In the genomic region with DNA sequence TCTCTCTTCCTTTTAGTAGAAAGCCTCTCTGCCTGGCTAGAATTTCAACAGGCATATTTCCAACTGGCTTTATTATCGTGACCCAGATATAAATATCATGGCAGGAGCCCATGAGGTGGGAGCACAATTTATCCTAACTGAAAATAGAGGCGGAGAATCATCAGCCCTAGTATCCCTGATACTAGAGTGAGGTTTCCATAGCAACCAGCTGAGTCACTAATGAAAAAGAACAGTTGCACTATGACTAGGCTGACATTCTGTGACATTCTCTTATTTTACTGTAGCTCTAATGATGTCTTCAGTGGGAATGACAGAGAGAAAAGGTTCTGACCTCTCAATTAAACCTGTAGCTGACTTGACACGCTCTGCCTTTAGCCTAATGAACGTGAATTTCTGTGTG, we compare ENCODE assay signal across 8 cellular contexts.
DNase-seq lines count a peak whose midpoint lies in the region; ATAC-seq and TF ChIP-seq lines count a peak whose summit lies in the region.

No MANE protein-coding gene starts in this region.

- H3K4me1 ChIP-seq in OCI-LY3 (ENCODE audit: low read length) (peaks cover 12% of the 10 kb centered on the region), MM.1S (ENCODE audit: low read length) (peaks cover 5% of the 10 kb centered on the region; the same call in 1 of the 2 replicates)

- H3K36me3 ChIP-seq in OCI-LY3 (replicated peaks; ENCODE audit: low read depth, low read length) (no peaks in the 10 kb centered on the region), MM.1S (replicated peaks; ENCODE audit: insufficient read depth, low read length) (no peaks in the 10 kb centered on the region)

- TF ChIP-seq CTCF in OCI-LY3 (IDR thresholded peaks at IDR 0.05; ENCODE audit: low read depth, low read length), result no peak
- TF ChIP-seq CTCF in MM.1S (IDR thresholded peaks at IDR 0.05; ENCODE audit: low read length), result no peak
- TF ChIP-seq CTCF in natural killer cell (IDR thresholded peaks at IDR 0.05), result no peak

- H2AFZ ChIP-seq in OCI-LY3 (ENCODE audit: low read depth, low read length), result no peak overlapping the region
- H2AFZ ChIP-seq in MM.1S (ENCODE audit: low read length), result no peak overlapping the region

- no peaks in the 10 kb centered on the region for H3F3A ChIP-seq in MM.1S (ENCODE audit: insufficient read depth, low read length)

- H3K79me2 ChIP-seq in OCI-LY3 (ENCODE audit: low read length) (no peaks in the 10 kb centered on the region), MM.1S (ENCODE audit: low read length) (no peaks in the 10 kb centered on the region)

- H3K4me1 Mint-ChIP-seq in natural killer cell, result peaks cover 8 to 10% of the 10 kb centered on the region in 2 donors

- H3K27ac Mint-ChIP-seq in natural killer cell, result no peak overlapping the region

- no peaks in the 10 kb centered on the region for H4K20me1 ChIP-seq in OCI-LY3 (ENCODE audit: insufficient read depth, low read length)
- no peaks in the 10 kb centered on the region for H4K20me1 ChIP-seq in MM.1S (ENCODE audit: insufficient read depth, low read length)

- intact Hi-C loops in natural killer cell (cut with micrococcal nuclease), result no loop called here

- peaks cover 8 to 9% of the 10 kb centered on the region in 2 donors for H3K27me3 Mint-ChIP-seq in natural killer cell (ENCODE audit: low read depth in 2 of 2)

- H3K9ac ChIP-seq in OCI-LY3 (ENCODE audit: low read length) (no peak overlapping the region), MM.1S (ENCODE audit: low read length) (no peak overlapping the region)

- H3K27ac ChIP-seq in OCI-LY3 (ENCODE audit: low read length) (no peak overlapping the region), MM.1S (ENCODE audit: low read length) (no peak overlapping the region)

- no peak for ATAC-seq in natural killer cell

- H3K36me3 Mint-ChIP-seq in natural killer cell, result no peaks in the 10 kb centered on the region

- no peaks in the 10 kb centered on the region for H3K9me3 Mint-ChIP-seq in natural killer cell

- H3K4me2 ChIP-seq in OCI-LY3 (ENCODE audit: low read length) (peak overlapping the region; percentile 47), MM.1S (ENCODE audit: low read depth, low read length) (no peak overlapping the region)

- no peak overlapping the region for H3K4me3 Mint-ChIP-seq in natural killer cell

- no peaks in the 10 kb centered on the region for H3K9me2 ChIP-seq in MM.1S (replicated peaks; ENCODE audit: insufficient read depth, low read length)

- H3K4me3 ChIP-seq in OCI-LY3 (ENCODE audit: low read length) (no peak overlapping the region), MM.1S (ENCODE audit: low read length) (no peak overlapping the region)

- H3K27me3 ChIP-seq in OCI-LY3 (ENCODE audit: low read depth, low read length), result no peaks in the 10 kb centered on the region
- H3K27me3 ChIP-seq in MM.1S (replicated peaks; ENCODE audit: insufficient read depth, low read length), result no peaks in the 10 kb centered on the region

- peak; percentile 70 for DNase-seq in GM03348 (ENCODE audit: low spot score)
- peak; percentile 71 for DNase-seq in H4 (ENCODE audit: low spot score)
- DNase-seq in inferior parietal cortex (ENCODE audit: extremely low spot score), result peak; percentile 39
- DNase-seq in MM.1S, result no peak
- DNase-seq in natural killer cell, result no peak
- no peak for DNase-seq in NCI-H2107 (lab: John Stamatoyannopoulos, UW)
- DNase-seq in NCI-H2029 treated with DMSO at 0.1 percent for 48 hours (lab: John Stamatoyannopoulos, UW), result no peak

- H3K9me3 ChIP-seq in OCI-LY3 (ENCODE audit: insufficient read depth, low read length), result no peaks in the 10 kb centered on the region
- H3K9me3 ChIP-seq in MM.1S (replicated peaks; ENCODE audit: insufficient read depth, low read length), result no peaks in the 10 kb centered on the region

Comparison
In these comparisons a context has a peak if more than half of its experiments do, and no peak if none do; other contexts are left out.
1. DNase-seq: peak in GM03348 (single experiment), H4 (single experiment) and inferior parietal cortex (single experiment); none in MM.1S (single experiment), natural killer cell (single experiment), NCI-H2107 (single experiment) and NCI-H2029 treated with DMSO at 0.1 percent for 48 hours (single experiment).